ENCODE assay signal across 19 cellular contexts in the genomic region with DNA sequence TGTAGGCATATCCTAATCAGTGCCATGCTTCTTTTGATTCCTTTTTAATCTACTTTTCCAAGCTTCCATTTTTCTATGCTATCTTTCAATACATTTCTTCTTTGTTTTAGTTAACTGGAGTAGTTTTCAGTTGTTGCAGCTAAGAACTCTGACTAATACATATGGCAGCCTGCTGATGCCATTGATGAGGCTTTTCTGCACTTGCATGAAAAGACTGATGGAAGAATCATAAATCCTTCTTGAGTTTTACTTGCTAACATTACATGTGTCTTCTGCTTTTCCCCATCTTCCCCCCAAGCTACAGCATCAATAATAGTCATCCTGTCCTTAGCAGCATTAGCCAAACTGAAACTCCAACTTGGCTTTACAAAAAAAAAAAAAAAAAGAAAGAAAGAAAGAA.
"Had no signal": no experiment of that assay in that cellular context is flagged by ENCODE, and none has a peak within 500 bp of the region (broad histone marks: within the 10 kb centered on the region; RNA-seq: fewer than 3 reads in every experiment).

No MANE protein-coding gene starts in this region.

- H3K4me1 ChIP-seq: ascending aorta, breast epithelium, gastrocnemius medialis, pancreas, psoas muscle, right atrium auricular region, upper lobe of left lung had no signal

- H3K27me3 ChIP-seq: ascending aorta, breast epithelium, gastrocnemius medialis, pancreas, right atrium auricular region, upper lobe of left lung had no signal

- ATAC-seq: gastrocnemius medialis; mucosa of descending colon; pancreas; psoas muscle; stimulated activated naive CD8-positive, alpha-beta T cell treated with anti-CD3 and anti-CD28 coated beads, Interleukin-15, Interleukin-2, amounts not matched to agents 100 U/mL and 50 U/mL, for 24 hours; T-cell had no signal

- H3K4me3 ChIP-seq: ascending aorta, breast epithelium, gastrocnemius medialis, mucosa of descending colon, pancreas, psoas muscle, right atrium auricular region, upper lobe of left lung had no signal

- H3K27ac ChIP-seq: ascending aorta, breast epithelium, gastrocnemius medialis, pancreas, psoas muscle, right atrium auricular region, upper lobe of left lung, VCaP had no signal

- H3K9me3 ChIP-seq: ascending aorta, breast epithelium, gastrocnemius medialis, mucosa of descending colon, pancreas, psoas muscle, right atrium auricular region, upper lobe of left lung had no signal

- H3K36me3 ChIP-seq: ascending aorta, breast epithelium, gastrocnemius medialis, pancreas, right atrium auricular region, upper lobe of left lung had no signal

- DNase-seq: activated CD4-positive, alpha-beta T cell treated with anti-CD3 and anti-CD28 coated beads for 1 hour; activated gamma-delta T cell treated with Interleukin-2 at 50 U/mL for 16 hours; activated T-cell treated with anti-CD3 and anti-CD28 coated beads, Interleukin-2, amount 50 U/mL, for 1 hour; effector CD4-positive, alpha-beta T cell; erythroblast; gastrocnemius medialis; hippocampal formation; mucosa of descending colon; nephron progenitor cell; pancreas; psoas muscle; stimulated activated CD4-positive, alpha-beta T cell treated with anti-CD3 and anti-CD28 coated beads, Interleukin-4, amount 100 ng/mL, for 24 hours; stimulated activated naive CD8-positive, alpha-beta T cell treated with anti-CD3 and anti-CD28 coated beads, Interleukin-15, Interleukin-2, amounts not matched to agents 100 U/mL and 50 U/mL, for 24 hours; T-cell; upper lobe of left lung had no signal
